ENCODE assay signal across 1 cellular context in the genomic region with DNA sequence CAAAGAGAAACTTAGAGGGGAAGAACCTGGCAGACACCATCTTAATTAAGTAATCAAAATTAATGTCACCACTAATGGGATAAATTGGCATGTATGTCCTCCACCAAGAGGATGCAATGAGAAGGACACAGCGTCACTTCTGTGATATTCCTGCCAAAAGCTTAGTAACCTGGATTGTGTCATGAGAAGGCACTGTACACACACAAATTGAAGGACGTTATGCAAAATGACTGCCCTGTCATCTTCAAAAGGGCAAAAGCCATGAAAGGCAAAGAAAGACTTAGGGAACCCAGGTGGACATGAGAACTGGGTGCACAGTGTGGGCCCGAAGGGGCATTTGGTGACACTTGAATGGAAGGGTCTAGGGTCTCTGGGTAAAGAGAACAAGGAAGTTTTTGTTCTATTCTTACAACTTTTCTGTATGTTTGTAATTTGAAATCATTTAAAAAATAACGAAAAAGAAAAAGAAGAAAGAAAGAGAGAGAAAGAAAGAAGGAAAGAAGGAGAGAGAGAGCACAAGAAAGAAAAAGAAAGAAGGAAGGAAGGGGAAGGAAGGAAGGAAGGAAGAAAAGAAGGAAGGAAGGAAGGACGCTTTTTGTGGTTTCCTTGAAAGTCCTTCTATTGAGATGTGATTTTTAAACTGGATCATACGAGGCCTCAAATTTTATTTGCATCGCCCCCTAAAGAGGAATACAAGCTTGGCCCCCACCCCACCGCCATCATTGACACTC.
TF ChIP-seq lines count a peak whose summit lies in the region.

No MANE protein-coding gene starts in this region.

TF ChIP-seq in GM23338, 12 proteins besides CTCF, POLR2A, EP300 and RAD21 (continued from another document):
- TF ChIP-seq JUNB (IDR thresholded peaks at IDR 0.05; ENCODE audit: unreplicated experiment) (no peak), STAT1 (IDR thresholded peaks at IDR 0.05; ENCODE audit: unreplicated experiment) (no peak), EZH2 (IDR thresholded peaks at IDR 0.05; ENCODE audit: low read depth, unreplicated experiment) (no peak), EZH2phosphoT487 (IDR thresholded peaks at IDR 0.05; ENCODE audit: unreplicated experiment) (no peak), NANOG (IDR thresholded peaks at IDR 0.05; ENCODE audit: borderline replicate concordance) (no peak), ZNF331 (CRISPR knock-in tag; IDR thresholded peaks at IDR 0.05; ENCODE audit: low read depth) (no peak), CREB1 (CRISPR knock-in tag; IDR thresholded peaks at IDR 0.05; ENCODE audit: low read depth) (no peak), ZNF114 (CRISPR knock-in tag; IDR thresholded peaks at IDR 0.05) (no peak), POLR2AphosphoS5 (IDR thresholded peaks at IDR 0.05; ENCODE audit: low read depth) (no peak)
- TF ChIP-seq, protein P1, sequence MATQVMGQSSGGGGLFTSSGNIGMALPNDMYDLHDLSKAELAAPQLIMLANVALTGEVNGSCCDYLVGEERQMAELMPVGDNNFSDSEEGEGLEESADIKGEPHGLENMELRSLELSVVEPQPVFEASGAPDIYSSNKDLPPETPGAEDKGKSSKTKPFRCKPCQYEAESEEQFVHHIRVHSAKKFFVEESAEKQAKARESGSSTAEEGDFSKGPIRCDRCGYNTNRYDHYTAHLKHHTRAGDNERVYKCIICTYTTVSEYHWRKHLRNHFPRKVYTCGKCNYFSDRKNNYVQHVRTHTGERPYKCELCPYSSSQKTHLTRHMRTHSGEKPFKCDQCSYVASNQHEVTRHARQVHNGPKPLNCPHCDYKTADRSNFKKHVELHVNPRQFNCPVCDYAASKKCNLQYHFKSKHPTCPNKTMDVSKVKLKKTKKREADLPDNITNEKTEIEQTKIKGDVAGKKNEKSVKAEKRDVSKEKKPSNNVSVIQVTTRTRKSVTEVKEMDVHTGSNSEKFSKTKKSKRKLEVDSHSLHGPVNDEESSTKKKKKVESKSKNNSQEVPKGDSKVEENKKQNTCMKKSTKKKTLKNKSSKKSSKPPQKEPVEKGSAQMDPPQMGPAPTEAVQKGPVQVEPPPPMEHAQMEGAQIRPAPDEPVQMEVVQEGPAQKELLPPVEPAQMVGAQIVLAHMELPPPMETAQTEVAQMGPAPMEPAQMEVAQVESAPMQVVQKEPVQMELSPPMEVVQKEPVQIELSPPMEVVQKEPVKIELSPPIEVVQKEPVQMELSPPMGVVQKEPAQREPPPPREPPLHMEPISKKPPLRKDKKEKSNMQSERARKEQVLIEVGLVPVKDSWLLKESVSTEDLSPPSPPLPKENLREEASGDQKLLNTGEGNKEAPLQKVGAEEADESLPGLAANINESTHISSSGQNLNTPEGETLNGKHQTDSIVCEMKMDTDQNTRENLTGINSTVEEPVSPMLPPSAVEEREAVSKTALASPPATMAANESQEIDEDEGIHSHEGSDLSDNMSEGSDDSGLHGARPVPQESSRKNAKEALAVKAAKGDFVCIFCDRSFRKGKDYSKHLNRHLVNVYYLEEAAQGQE (IDR thresholded peaks at IDR 0.05; ENCODE audit: unreplicated experiment): no peak
- TF ChIP-seq, protein P2, sequence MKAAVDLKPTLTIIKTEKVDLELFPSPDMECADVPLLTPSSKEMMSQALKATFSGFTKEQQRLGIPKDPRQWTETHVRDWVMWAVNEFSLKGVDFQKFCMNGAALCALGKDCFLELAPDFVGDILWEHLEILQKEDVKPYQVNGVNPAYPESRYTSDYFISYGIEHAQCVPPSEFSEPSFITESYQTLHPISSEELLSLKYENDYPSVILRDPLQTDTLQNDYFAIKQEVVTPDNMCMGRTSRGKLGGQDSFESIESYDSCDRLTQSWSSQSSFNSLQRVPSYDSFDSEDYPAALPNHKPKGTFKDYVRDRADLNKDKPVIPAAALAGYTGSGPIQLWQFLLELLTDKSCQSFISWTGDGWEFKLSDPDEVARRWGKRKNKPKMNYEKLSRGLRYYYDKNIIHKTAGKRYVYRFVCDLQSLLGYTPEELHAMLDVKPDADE (IDR thresholded peaks at IDR 0.05): no peak
